ENCODE assay signal across 21 cellular contexts in the genomic region with DNA sequence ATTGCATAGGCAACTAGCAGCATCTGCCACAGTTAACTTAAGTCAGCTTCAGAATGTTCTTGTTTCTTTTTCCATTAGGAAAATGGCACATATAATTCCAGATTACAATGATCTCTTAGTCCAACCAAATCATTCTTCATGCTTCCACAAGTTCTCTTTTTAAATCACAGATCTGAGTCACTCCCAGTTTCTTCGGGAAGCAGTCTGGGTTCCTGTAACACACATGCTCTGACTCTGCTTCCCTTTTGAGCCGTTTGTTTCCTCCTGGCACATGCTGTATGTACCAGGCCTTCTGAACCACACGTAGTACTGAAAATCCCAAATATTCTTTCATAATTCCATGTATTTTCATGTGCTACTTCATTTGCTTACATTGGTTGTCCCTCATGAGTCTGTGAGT.
DNase-seq lines count a peak whose midpoint lies in the region; ATAC-seq, FAIRE-seq and TF ChIP-seq lines count a peak whose summit lies in the region.
"Had no signal": no experiment of that assay in that cellular context is flagged by ENCODE, and none has a peak within 500 bp of the region (broad histone marks: within the 10 kb centered on the region; RNA-seq: fewer than 3 reads in every experiment).

No MANE protein-coding gene starts in this region.

- no peaks in the 10 kb centered on the region for H3K9me1 ChIP-seq in endothelial cell of umbilical vein (replicated peaks; ENCODE audit: control insufficient read depth, extremely low read depth, insufficient read depth, low read length)

- H3K27ac Mint-ChIP-seq in immature natural killer cell = no peak overlapping the region
- no peak overlapping the region for H3K27ac Mint-ChIP-seq in stimulated activated naive CD8-positive, alpha-beta T cell treated with anti-CD3 and anti-CD28 coated beads, Interleukin-15, amount 100 ng/mL, for 72 hours
- H3K27ac Mint-ChIP-seq: B cell; CD4-positive, CD25-positive, alpha-beta regulatory T cell; CD8-positive, alpha-beta memory T cell; H9; IgD-negative memory B cell had no signal

- H3K9me3 ChIP-seq in MM.1S (replicated peaks; ENCODE audit: insufficient read depth, low read length) (no peaks in the 10 kb centered on the region), endothelial cell of umbilical vein (replicated peaks; ENCODE audit: control insufficient read depth, insufficient read depth, low read length) (no peaks in the 10 kb centered on the region)
- H3K9me3 ChIP-seq: BLaER1 treated with 17β-estradiol and CSF1 and Interleukin-3, amounts not matched to agents 10 nM and 100 nM had no signal

- H3K4me2 ChIP-seq in MM.1S (ENCODE audit: low read depth, low read length) (0 out of 2 replicates have a peak overlapping the region, but pooled peaks have one; percentile 10), endothelial cell of umbilical vein (ENCODE audit: insufficient read depth, low read length) (no peak overlapping the region)

- H3K4me3 ChIP-seq in MM.1S (ENCODE audit: low read length) = no peak overlapping the region
- H3K4me3 ChIP-seq in endothelial cell of umbilical vein (replicated peaks in 1 of 3; ENCODE audit: insufficient read depth in 1 of 3, low read depth in 1 of 3, low read length in 3 of 3) = no peak overlapping the region
- H3K4me3 ChIP-seq: BLaER1 treated with 17β-estradiol and CSF1 and Interleukin-3, amounts not matched to agents 10 nM and 100 nM had no signal

- H3K27ac ChIP-seq in MM.1S (ENCODE audit: low read length) (no peak overlapping the region), endothelial cell of umbilical vein (ENCODE audit: insufficient read depth, low read depth, low read length) (no peak overlapping the region)
- H3K27ac ChIP-seq: BLaER1 treated with 17β-estradiol and CSF1 and Interleukin-3, amounts not matched to agents 10 nM and 100 nM had no signal

- no peak for ATAC-seq in stimulated activated naive CD8-positive, alpha-beta T cell treated with anti-CD3 and anti-CD28 coated beads, Interleukin-15, amount 100 ng/mL, for 72 hours

- H3K9ac ChIP-seq in MM.1S (ENCODE audit: low read length) = no peak overlapping the region
- H3K9ac ChIP-seq in endothelial cell of umbilical vein (replicated peaks; ENCODE audit: extremely low read depth, insufficient read depth, low read length) = no peak overlapping the region
- H3K9ac ChIP-seq: BLaER1 treated with 17β-estradiol and CSF1 and Interleukin-3, amounts not matched to agents 10 nM and 100 nM had no signal

- H3K9me2 ChIP-seq in MM.1S (replicated peaks; ENCODE audit: insufficient read depth, low read length) = no peaks in the 10 kb centered on the region

- no peak overlapping the region for H3K4me3 Mint-ChIP-seq in immature natural killer cell
- H3K4me3 Mint-ChIP-seq in stimulated activated naive CD8-positive, alpha-beta T cell treated with anti-CD3 and anti-CD28 coated beads, Interleukin-15, amount 100 ng/mL, for 72 hours = no peak overlapping the region
- H3K4me3 Mint-ChIP-seq: B cell; CD4-positive, CD25-positive, alpha-beta regulatory T cell; CD8-positive, alpha-beta memory T cell; H9; IgD-negative memory B cell had no signal

- DNase-seq in Ammon's horn (ENCODE audit: low spot score) (peak; percentile 13), MM.1S (no peak), endothelial cell of umbilical vein (ENCODE audit: low read depth, low spot score) (peak; percentile 68), pons (ENCODE audit: low spot score) (peak; percentile 19), immature natural killer cell (no peak), HuH-7.5 (ENCODE audit: low spot score) (no peak), SKM-1 (lab: John Stamatoyannopoulos, UW; ENCODE audit: unreplicated experiment) (no peak)
- DNase-seq in stimulated activated naive CD8-positive, alpha-beta T cell treated with anti-CD3 and anti-CD28 coated beads, Interleukin-15, amount 100 ng/mL, for 72 hours = no peak
- DNase-seq: 8988T; CD4-positive, CD25-positive, alpha-beta regulatory T cell; CD8-positive, alpha-beta memory T cell; COR-L47; GOT3; H9 had no signal

- TF ChIP-seq POLR2A in endothelial cell of umbilical vein (IDR thresholded peaks at IDR 0.05; ENCODE audit: low read depth, low read length) = no peak

- dilution Hi-C loops in endothelial cell of umbilical vein (cut with MboI; ENCODE audit: extremely low pct_ligation_motif_present, low sequenced_read_pairs) = no loop called here

- H3K4me1 ChIP-seq in MM.1S (ENCODE audit: low read length) (no peaks in the 10 kb centered on the region), endothelial cell of umbilical vein (ENCODE audit: control insufficient read depth, extremely low read depth, insufficient read depth, low read length) (peaks cover 8% of the 10 kb centered on the region)

- no TSS peak for BruUV-seq in endothelial cell of umbilical vein (replicated peaks; lab: Mats Ljungman, UMichigan)

- peaks cover 0 to 7% (median 0%) of the 10 kb centered on the region in 6 donors for H3K9me3 Mint-ChIP-seq in immature natural killer cell
- H3K9me3 Mint-ChIP-seq in stimulated activated naive CD8-positive, alpha-beta T cell treated with anti-CD3 and anti-CD28 coated beads, Interleukin-15, amount 100 ng/mL, for 72 hours = no peaks in the 10 kb centered on the region
- H3K9me3 Mint-ChIP-seq: H9 had no signal

- H3K79me2 ChIP-seq in MM.1S (ENCODE audit: low read length) (no peaks in the 10 kb centered on the region), endothelial cell of umbilical vein (ENCODE audit: control insufficient read depth, insufficient read depth, low read length) (no peaks in the 10 kb centered on the region)

- FAIRE-seq in endothelial cell of umbilical vein (lab: Jason Lieb, UNC) = peak; percentile 53
- FAIRE-seq: D721Med, G401.6, GM12891, HTR-8/SVneo had no signal

- H3K27me3 ChIP-seq in MM.1S (replicated peaks; ENCODE audit: insufficient read depth, low read length) = no peaks in the 10 kb centered on the region
- H3K27me3 ChIP-seq in endothelial cell of umbilical vein (ENCODE audit: control insufficient read depth in 2 of 2, insufficient read depth in 2 of 2, low read length in 2 of 2) = no peaks in the 10 kb centered on the region
- H3K27me3 ChIP-seq: BLaER1 treated with 17β-estradiol and CSF1 and Interleukin-3, amounts not matched to agents 10 nM and 100 nM had no signal

- H3K4me1 Mint-ChIP-seq in immature natural killer cell = no peaks in the 10 kb centered on the region
- H3K4me1 Mint-ChIP-seq in stimulated activated naive CD8-positive, alpha-beta T cell treated with anti-CD3 and anti-CD28 coated beads, Interleukin-15, amount 100 ng/mL, for 72 hours = no peaks in the 10 kb centered on the region
- H3K4me1 Mint-ChIP-seq: B cell; CD4-positive, CD25-positive, alpha-beta regulatory T cell; CD8-positive, alpha-beta memory T cell; H9; IgD-negative memory B cell had no signal

- H3K36me3 Mint-ChIP-seq in immature natural killer cell = no peaks in the 10 kb centered on the region
- H3K36me3 Mint-ChIP-seq: CD4-positive, CD25-positive, alpha-beta regulatory T cell; CD8-positive, alpha-beta memory T cell; IgD-negative memory B cell had no signal

- CTCF ChIA-PET in endothelial cell of umbilical vein (lab: Charles Lee) = no interaction called here

- intact Hi-C loops in endothelial cell of umbilical vein (cut with micrococcal nuclease) = no loop called here

- TF ChIP-seq CTCF in MM.1S (IDR thresholded peaks at IDR 0.05; ENCODE audit: low read length) = no peak
- no peak for TF ChIP-seq CTCF in endothelial cell of umbilical vein (IDR thresholded peaks at IDR 0.05; ENCODE audit: extremely low read depth in 1 of 2, insufficient read depth in 1 of 2, low read depth in 1 of 2, low read length in 2 of 2)

- no peaks in the 10 kb centered on the region for H3F3A ChIP-seq in MM.1S (ENCODE audit: insufficient read depth, low read length)

- H4K20me1 ChIP-seq in MM.1S (ENCODE audit: insufficient read depth, low read length) (no peaks in the 10 kb centered on the region), endothelial cell of umbilical vein (replicated peaks; ENCODE audit: control insufficient read depth, extremely low read depth, insufficient read depth, low read length) (no peaks in the 10 kb centered on the region)
- H4K20me1 ChIP-seq: BLaER1 treated with 17β-estradiol and CSF1 and Interleukin-3, amounts not matched to agents 10 nM and 100 nM had no signal

- H2AFZ ChIP-seq in MM.1S (ENCODE audit: low read length) (no peak overlapping the region), endothelial cell of umbilical vein (ENCODE audit: low read depth, low read length) (peak overlapping the region; percentile 79)

- POLR2A ChIA-PET in endothelial cell of umbilical vein (lab: Charles Lee) = no interaction called here

- no peaks in the 10 kb centered on the region for H3K36me3 ChIP-seq in MM.1S (replicated peaks; ENCODE audit: insufficient read depth, low read length)
- no peaks in the 10 kb centered on the region for H3K36me3 ChIP-seq in endothelial cell of umbilical vein (ENCODE audit: control insufficient read depth in 2 of 2, extremely low read depth in 1 of 2, insufficient read depth in 2 of 2, low read length in 2 of 2)
- H3K36me3 ChIP-seq: BLaER1 treated with 17β-estradiol and CSF1 and Interleukin-3, amounts not matched to agents 10 nM and 100 nM had no signal

- peaks cover 0 to 2% (median 1%) of the 10 kb centered on the region in 3 donors for H3K27me3 Mint-ChIP-seq in immature natural killer cell (ENCODE audit: low read depth in 3 of 3)
- H3K27me3 Mint-ChIP-seq in stimulated activated naive CD8-positive, alpha-beta T cell treated with anti-CD3 and anti-CD28 coated beads, Interleukin-15, amount 100 ng/mL, for 72 hours = no peaks in the 10 kb centered on the region
- H3K27me3 Mint-ChIP-seq: B cell; CD4-positive, CD25-positive, alpha-beta regulatory T cell; CD8-positive, alpha-beta memory T cell; IgD-negative memory B cell had no signal

TF ChIP-seq in endothelial cell of umbilical vein, 7 proteins besides CTCF, POLR2A, EP300 and RAD21:
- TF ChIP-seq GATA2 (IDR thresholded peaks at IDR 0.05; ENCODE audit: insufficient read depth, insufficient read length, low read depth, low read length) (no peak), FOS (IDR thresholded peaks at IDR 0.05; ENCODE audit: borderline replicate concordance, insufficient read depth, low read length) (peak; percentile 63)

Comparison
In these comparisons a context has a peak if more than half of its experiments do, and no peak if none do; other contexts are left out.
1. DNase-seq: peak in Ammon's horn (single experiment), endothelial cell of umbilical vein (single experiment) and pons (single experiment); none in MM.1S (single experiment), immature natural killer cell (0 of 3), HuH-7.5 (single experiment), SKM-1 (single experiment) and stimulated activated naive CD8-positive, alpha-beta T cell treated with anti-CD3 and anti-CD28 coated beads, Interleukin-15, amount 100 ng/mL, for 72 hours (0 of 2).